18 cellular contexts compared by ENCODE assay signal in genomic region chr13:99636306-99636705, GRCh38. TPM values are rescaled to one million over a fixed set of nuclear protein-coding genes. Genes with fewer than 3 reads are reported as not detected.
DNase-seq lines count a peak whose midpoint lies in the region; ATAC-seq and TF ChIP-seq lines count a peak whose summit lies in the region.
"Had no signal": no experiment of that assay in that cellular context is flagged by ENCODE, and none has a peak within 500 bp of the region (broad histone marks: within the 10 kb centered on the region; RNA-seq: fewer than 3 reads in every experiment).

No MANE protein-coding gene starts in this region.

- no peak overlapping the region for H3K27ac ChIP-seq in DOHH2 (ENCODE audit: low read depth, low read length)
- H3K27ac ChIP-seq: HL-60, KMS-11 had no signal

- peak overlapping the region; percentile 25 for H3K27ac Mint-ChIP-seq in memory B cell
- H3K27ac Mint-ChIP-seq in glutamatergic neuron (ENCODE audit: unreplicated experiment) = no peak overlapping the region
- H3K27ac Mint-ChIP-seq: CD8-positive, alpha-beta T cell had no signal

- H3K9me3 Mint-ChIP-seq in memory B cell (no peaks in the 10 kb centered on the region), glutamatergic neuron (ENCODE audit: unreplicated experiment) (peaks cover 2% of the 10 kb centered on the region)
- H3K9me3 Mint-ChIP-seq: CD8-positive, alpha-beta T cell had no signal

- DNase-seq in memory B cell (ENCODE audit: low spot score in 2 of 2) (no peak), glutamatergic neuron (no peak), NCI-H774 (lab: John Stamatoyannopoulos, UW) (no peak)
- DNase-seq: CD8-positive, alpha-beta T cell; DMS53; NCI-H1417 treated with DMSO at 0.1 percent for 48 hours; NCI-H187 treated with DMSO at 0.1 percent for 48 hours; NCI-H69; NK-92 treated with Interleukin-12 subunit alpha and Interleukin-12 subunit beta, amount 100 ng/mL, for 24 hours; Right ventricle myocardium superior had no signal

- H3K4me1 ChIP-seq in DOHH2 (ENCODE audit: control insufficient read depth, low read length) = peaks cover 41% of the 10 kb centered on the region

- H3K79me2 ChIP-seq in DOHH2 (ENCODE audit: control insufficient read depth, low read length) = no peaks in the 10 kb centered on the region

- peak overlapping the region; percentile 53 for H3K4me2 ChIP-seq in DOHH2 (ENCODE audit: low read length)
- H3K4me2 ChIP-seq: KMS-11 had no signal

- H3K27me3 ChIP-seq in DOHH2 (ENCODE audit: control insufficient read depth, low read length) = no peaks in the 10 kb centered on the region

- TF ChIP-seq CTCF in DOHH2 (IDR thresholded peaks at IDR 0.05; ENCODE audit: low read depth, low read length, poor library complexity, severe bottlenecking) (no peak), glutamatergic neuron (IDR thresholded peaks at IDR 0.05; ENCODE audit: partially characterized antibody, unreplicated experiment) (no peak)

- peak overlapping the region; percentile 37 for H3K4me3 Mint-ChIP-seq in memory B cell
- H3K4me3 Mint-ChIP-seq in glutamatergic neuron (ENCODE audit: unreplicated experiment) = no peak overlapping the region
- H3K4me3 Mint-ChIP-seq: CD8-positive, alpha-beta T cell had no signal

- no peaks in the 10 kb centered on the region for H3K9me3 ChIP-seq in DOHH2 (ENCODE audit: control insufficient read depth, insufficient read depth, low read length)
- H3K9me3 ChIP-seq: HAP-1 had no signal

- peak; percentile 5 for ATAC-seq in HG02759 (IDR thresholded peaks at IDR 0.05; ENCODE audit: unreplicated experiment)
- peak; percentile 4 for ATAC-seq in HG03520 (IDR thresholded peaks at IDR 0.05; ENCODE audit: unreplicated experiment)
- no peak for ATAC-seq in memory B cell (ENCODE audit: low read depth)
- no peak for ATAC-seq in GM21381 (IDR thresholded peaks at IDR 0.05; ENCODE audit: unreplicated experiment)
- no peak for ATAC-seq in GM19395 (IDR thresholded peaks at IDR 0.05; ENCODE audit: unreplicated experiment)
- ATAC-seq: CD8-positive, alpha-beta T cell had no signal

- peak overlapping the region; percentile 48 for H3K4me3 ChIP-seq in DOHH2 (ENCODE audit: low read length)
- H3K4me3 ChIP-seq: HAP-1 had no signal

- H3K27me3 Mint-ChIP-seq in memory B cell = no peaks in the 10 kb centered on the region
- H3K27me3 Mint-ChIP-seq in glutamatergic neuron (ENCODE audit: unreplicated experiment) = peaks cover 3% of the 10 kb centered on the region

- no peaks in the 10 kb centered on the region for H3F3A ChIP-seq in DOHH2 (ENCODE audit: control insufficient read depth, insufficient read depth)

- H3K36me3 ChIP-seq in DOHH2 (ENCODE audit: control insufficient read depth, low read length) = no peaks in the 10 kb centered on the region
- H3K36me3 ChIP-seq: HAP-1 had no signal

- peaks cover 16% of the 10 kb centered on the region for H3K4me1 Mint-ChIP-seq in memory B cell
- H3K4me1 Mint-ChIP-seq in glutamatergic neuron (ENCODE audit: low read depth, unreplicated experiment) = no peaks in the 10 kb centered on the region

- H3K36me3 Mint-ChIP-seq in memory B cell (peaks cover 11% of the 10 kb centered on the region), glutamatergic neuron (ENCODE audit: unreplicated experiment) (no peaks in the 10 kb centered on the region)
- H3K36me3 Mint-ChIP-seq: CD8-positive, alpha-beta T cell had no signal

- H4K20me1 ChIP-seq in DOHH2 (ENCODE audit: control insufficient read depth, insufficient read depth, low read depth, low read length) = no peaks in the 10 kb centered on the region

- no peaks in the 10 kb centered on the region for H3K9me2 ChIP-seq in DOHH2 (replicated peaks; ENCODE audit: control insufficient read depth, low read length)

RNA-seq across cellular contexts. Expression of gene CLYBL, which starts 29.8 kb away (rescaled TPM):
- total RNA-seq in glutamatergic neuron (ENCODE audit: unreplicated experiment) = 4.6 TPM

Comparison
In these comparisons a context has a peak if more than half of its experiments do, and no peak if none do; other contexts are left out.
1. ATAC-seq: peak in HG02759 (single experiment) and HG03520 (single experiment); none in memory B cell (single experiment), GM21381 (single experiment) and GM19395 (single experiment).